35 cellular contexts compared by ENCODE assay signal in the genomic region with DNA sequence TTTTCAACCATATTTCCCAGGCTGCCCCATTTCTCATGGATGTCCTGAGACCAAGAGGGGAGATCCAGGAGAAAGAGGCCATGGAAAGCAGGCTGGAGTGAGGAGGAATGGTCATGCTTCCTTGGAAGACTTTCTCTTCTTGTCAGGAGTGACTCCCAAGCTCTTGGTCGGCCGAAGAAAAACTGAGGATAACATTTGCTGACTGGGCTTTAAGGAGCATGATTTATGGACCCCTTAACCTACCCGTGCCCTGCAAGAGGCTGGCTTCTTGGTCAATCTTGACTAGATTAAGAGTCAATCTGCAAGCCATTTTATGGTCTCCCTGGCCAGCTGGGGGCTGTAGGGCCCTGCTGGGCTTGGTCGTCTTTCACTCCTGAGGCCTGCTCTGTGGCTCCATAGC.
"Had no signal": no experiment of that assay in that cellular context is flagged by ENCODE, and none has a peak within 500 bp of the region (broad histone marks: within the 10 kb centered on the region; RNA-seq: fewer than 3 reads in every experiment).

No MANE protein-coding gene starts in this region.

- H3K36me3 ChIP-seq: MG63 had no signal

- H3K27me3 ChIP-seq: MG63 had no signal

- H3K9me3 ChIP-seq: MG63 had no signal

- H3K4me3 ChIP-seq: MG63 had no signal

- DNase-seq: Karpas-422, Kasumi-1, MG63, MM.1S, MV-4-11, NCI-H1048, NCI-H1092, NCI-H1092 treated with DMSO at 0.1 percent for 48 hours, NCI-H1105 treated with DMSO at 0.1 percent for 48 hours, NCI-H1417, NCI-H1417 treated with DMSO at 0.1 percent for 48 hours, NCI-H1436, NCI-H1436 treated with DMSO at 0.1 percent for 48 hours, NCI-H146, NCI-H1694, NCI-H1694 treated with DMSO at 0.1 percent for 48 hours, NCI-H187, NCI-H187 treated with DMSO at 0.1 percent for 48 hours, NCI-H1930, NCI-H2029, NCI-H2029 treated with DMSO at 0.1 percent for 48 hours, NCI-H2081, NCI-H2081 treated with DMSO at 0.1 percent for 48 hours, NCI-H2107, NCI-H2171, NCI-H2171 treated with DMSO at 0.1 percent for 48 hours, NCI-H2227 treated with DMSO at 0.1 percent for 48 hours, NCI-H226, NCI-H345, NCI-H446, NCI-H446 treated with DMSO at 0.1 percent for 48 hours, NCI-H510A, NCI-H510A treated with DMSO at 0.1 percent for 48 hours, NCI-H524, NCI-H524 treated with DMSO at 0.1 percent for 48 hours had no signal
